15 cellular contexts compared by ENCODE assay signal in the genomic region with DNA sequence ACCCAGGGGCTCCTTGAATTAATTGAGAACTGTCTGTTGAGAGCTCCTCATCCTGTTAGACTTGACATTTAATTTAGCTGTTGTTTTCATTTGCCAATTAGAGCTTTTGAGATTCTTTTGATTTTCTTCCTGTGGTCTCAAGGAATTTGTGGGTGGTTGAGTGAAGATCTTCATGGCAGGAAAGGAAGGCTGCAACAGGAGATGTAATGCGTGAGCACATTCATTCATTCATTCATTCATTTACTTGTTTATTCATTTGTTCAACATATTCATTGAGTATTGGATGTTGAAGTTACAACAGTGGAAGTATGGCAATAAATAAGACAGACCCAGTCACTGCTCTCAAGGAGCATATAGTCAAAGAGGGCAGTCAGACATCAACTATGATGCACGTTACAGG.
"Had no signal": no experiment of that assay in that cellular context is flagged by ENCODE, and none has a peak within 500 bp of the region (broad histone marks: within the 10 kb centered on the region; RNA-seq: fewer than 3 reads in every experiment).

No MANE protein-coding gene starts in this region.

- H3K4me3 Mint-ChIP-seq: activated naive CD8-positive, alpha-beta T cell treated with anti-CD3 and anti-CD28 coated beads, Interleukin-2, amount 10 ng/mL, durations not matched to agents 7 days and 5 days; natural killer cell treated with Interleukin-12 subunit alpha and Interleukin-12 subunit beta and Interleukin-15 and Interleukin-18, amount 100 ng/mL, for 72 hours had no signal

- H3K27me3 ChIP-seq: foreskin keratinocyte, spleen, vagina had no signal

- H3K36me3 Mint-ChIP-seq: natural killer cell treated with Interleukin-12 subunit alpha and Interleukin-12 subunit beta and Interleukin-15 and Interleukin-18, amount 100 ng/mL, for 72 hours had no signal

- ATAC-seq: foreskin keratinocyte; left cardiac atrium; natural killer cell treated with Interleukin-12 subunit alpha and Interleukin-12 subunit beta and Interleukin-15 and Interleukin-18, amount 100 ng/mL, for 72 hours; psoas muscle; sciatic nerve had no signal

- H3K9me3 ChIP-seq: psoas muscle, spleen, stomach, vagina had no signal

- H3K4me1 ChIP-seq: foreskin keratinocyte, psoas muscle had no signal

- DNase-seq: activated CD4-positive, alpha-beta T cell treated with anti-CD3 and anti-CD28 coated beads for 4 hours; activated naive CD8-positive, alpha-beta T cell treated with anti-CD3 and anti-CD28 coated beads, Interleukin-2, amount 10 ng/mL, durations not matched to agents 7 days and 5 days; aorta; foreskin keratinocyte; left cardiac atrium; occipital lobe; psoas muscle; spleen; stimulated activated CD4-positive, alpha-beta T cell treated with anti-CD3 and anti-CD28 coated beads, Interleukin-1b, Interleukin-23, amount 100 ng/mL, for 48 hours; stomach had no signal

- H3K27ac ChIP-seq: foreskin keratinocyte, psoas muscle, VCaP had no signal

- H3K36me3 ChIP-seq: spleen, stomach, vagina had no signal

- H3K27me3 Mint-ChIP-seq: activated naive CD8-positive, alpha-beta T cell treated with anti-CD3 and anti-CD28 coated beads, Interleukin-2, amount 10 ng/mL, durations not matched to agents 7 days and 5 days; natural killer cell treated with Interleukin-12 subunit alpha and Interleukin-12 subunit beta and Interleukin-15 and Interleukin-18, amount 100 ng/mL, for 72 hours had no signal

- H3K9me3 Mint-ChIP-seq: activated naive CD8-positive, alpha-beta T cell treated with anti-CD3 and anti-CD28 coated beads, Interleukin-2, amount 10 ng/mL, durations not matched to agents 7 days and 5 days; natural killer cell treated with Interleukin-12 subunit alpha and Interleukin-12 subunit beta and Interleukin-15 and Interleukin-18, amount 100 ng/mL, for 72 hours had no signal

- H3K4me3 ChIP-seq: lung, psoas muscle, spleen, stomach, vagina had no signal
